In genomic region chr5:73450672-73451217, GRCh38 we compare ENCODE assay signal across 9 cellular contexts. TPM values are rescaled to one million over a fixed set of nuclear protein-coding genes. Genes with fewer than 3 reads are reported as not detected.
DNase-seq lines count a peak whose midpoint lies in the region; ATAC-seq and TF ChIP-seq lines count a peak whose summit lies in the region.
"Had no signal": no experiment of that assay in that cellular context is flagged by ENCODE, and none has a peak within 500 bp of the region (broad histone marks: within the 10 kb centered on the region; RNA-seq: fewer than 3 reads in every experiment).

No MANE protein-coding gene starts in this region.

- H3K9ac ChIP-seq in IMR-90 (ENCODE audit: low read depth, low read length), result peak overlapping the region; percentile 28

- no peak overlapping the region for H2AK9ac ChIP-seq in IMR-90 (replicated peaks; ENCODE audit: low read depth, low read length, poor library complexity)

- POLR2A ChIA-PET in CD4-positive, alpha-beta T cell (lab: Charles Lee), result interaction anchor here (0.9 to 2.0 kb wide), 2 partner anchors 8 to 235 kb away, joined by 3 to 13 read pairs; no protein-coding TSS in a partner anchor
- POLR2A ChIA-PET in IMR-90 (lab: Charles Lee; ENCODE audit: unreplicated experiment), result interaction anchor here (0.7 kb wide), 1 partner anchor 235 kb away, joined by 4 read pairs; no protein-coding TSS in a partner anchor

- intact Hi-C loops in CD4-positive, alpha-beta T cell (cut with DNase I, micrococcal nuclease), result loop anchor here (2.0 to 5.0 kb wide), 8 partner anchors 47 to 493 kb away; partner anchors contain the start of genes BTF3 (in 1 of the 2) and FCHO2 (in 1 of the 2)
- intact Hi-C loops in IMR-90 (cut with micrococcal nuclease), result loop anchor here (1.0 to 10.0 kb wide), 5 partner anchors 152 to 526 kb away; partner anchors contain the start of gene FCHO2
- intact Hi-C loops in dorsolateral prefrontal cortex (cut with DNase I), result loop anchor here in 1 of 2 donors (2.0 to 10.0 kb wide), 2 partner anchors 176 to 234 kb away; no protein-coding TSS in a partner anchor

- CTCF ChIA-PET in CD4-positive, alpha-beta T cell (lab: Charles Lee), result interaction anchor here (0.9 to 1.4 kb wide), 10 partner anchors 9 to 367 kb away, joined by 3 to 12 read pairs (median 4); partner anchors contain the start of gene BTF3
- CTCF ChIA-PET in IMR-90 (lab: Yijun Ruan, JAX), result interaction anchor here (0.6 to 2.2 kb wide), 19 partner anchors 9 to 370 kb away, joined by 3 to 19 read pairs (median 4); no protein-coding TSS in a partner anchor

- H3K27me3 Mint-ChIP-seq in CD4-positive, alpha-beta T cell, result peaks cover 85% of the 10 kb centered on the region
- peaks cover 47 to 68% (median 57%) of the 10 kb centered on the region in 3 donors for H3K27me3 Mint-ChIP-seq in naive B cell

- peak overlapping the region; percentile 66; the same call in 1 of the 2 replicates for H3K56ac ChIP-seq in IMR-90 (ENCODE audit: extremely low read depth, insufficient read depth, low read length)

- TF ChIP-seq CTCF in CD4-positive, alpha-beta T cell (IDR thresholded peaks at IDR 0.05), result no peak
- TF ChIP-seq CTCF in IMR-90 (conservative IDR thresholded peaks at IDR 0.05; ENCODE audit: low read depth, low read length) (0 out of 2 replicates have a peak, but pooled peaks have one; percentile 5), dorsolateral prefrontal cortex (IDR thresholded peaks at IDR 0.05 in 54 of 56, conservative IDR thresholded peaks at IDR 0.05 in 2 of 56; ENCODE audit: low read depth in 1 of 56, partially characterized antibody in 56 of 56) (no peak), gastroesophageal sphincter (IDR thresholded peaks at IDR 0.05) (no peak)

- peak overlapping the region; percentile 28; the same call in 1 of the 2 replicates for H4K91ac ChIP-seq in IMR-90 (ENCODE audit: insufficient read depth, low read depth, low read length)

- no peak for TF ChIP-seq RAD21 in IMR-90 (IDR thresholded peaks at IDR 0.05; ENCODE audit: low read length)

- peak overlapping the region; percentile 53 for H3K4me3 ChIP-seq in IMR-90 (ENCODE audit: insufficient read depth, low read depth, low read length)
- H3K4me3 ChIP-seq in dorsolateral prefrontal cortex, result peak overlapping the region in 34 of 59 donors; percentile 6 to 49 (median 24)
- H3K4me3 ChIP-seq in gastroesophageal sphincter, result peak overlapping the region in 1 of 2 donors; percentile 31

- H3K4me2 ChIP-seq in IMR-90 (ENCODE audit: low read depth, low read length), result peak overlapping the region; percentile 71

- peaks cover 6% of the 10 kb centered on the region for H3K36me3 Mint-ChIP-seq in CD4-positive, alpha-beta T cell (ENCODE audit: low read depth)
- peaks cover 7 to 9% of the 10 kb centered on the region in 2 donors for H3K36me3 Mint-ChIP-seq in naive B cell

- H2BK5ac ChIP-seq in IMR-90 (ENCODE audit: low read depth, low read length, poor library complexity, severe bottlenecking), result no peak overlapping the region

- H4K8ac ChIP-seq in IMR-90 (ENCODE audit: low read depth in 2 of 2, low read length in 2 of 2), result peak overlapping the region in 1 of 2 experiments; percentile 63; a peak in 1 of 4 replicates

- peak overlapping the region; percentile 70 for H2BK120ac ChIP-seq in IMR-90 (ENCODE audit: low read depth, low read length)

- 3% methylated on average over 20 of the region's 26 CpGs; no CpG with 5 or more reads in 1 of the 2 experiments for WGBS in IMR-90 (ENCODE audit: extremely low coverage in 2 of 2, insufficient read length in 1 of 2), 2 experiments
- WGBS in gastroesophageal sphincter (ENCODE audit: low coverage in 1 of 2), 2 donors, result 5 to 8% methylated on average over 5 to 21 of the region's 26 CpGs

- no peak overlapping the region for H2AK5ac ChIP-seq in IMR-90 (ENCODE audit: low read depth, low read length)

- dilution Hi-C loops in IMR-90 (cut with HindIII; ENCODE audit: low sequenced_read_pairs, unreplicated experiment), result no loop called here

- no peak for TF ChIP-seq EP300 in gastroesophageal sphincter (IDR thresholded peaks at IDR 0.05)

- ATAC-seq in CD4-positive, alpha-beta T cell (ENCODE audit: poor library complexity), result no peak
- ATAC-seq in IMR-90 (ENCODE audit: low read depth) (no peak), naive B cell (ENCODE audit: low read depth in 2 of 2) (no peak), HG02763 (IDR thresholded peaks at IDR 0.05; ENCODE audit: unreplicated experiment) (no peak), gastroesophageal sphincter (no peak)

- peak in 1 of 10 experiments; percentile 22 for DNase-seq in CD4-positive, alpha-beta T cell
- DNase-seq in IMR-90 (peak; percentile 52), dorsolateral prefrontal cortex (no peak), naive B cell (no peak), HCEC 1CT (no peak), cerebellar nuclear complex (lab: John Stamatoyannopoulos, UW) (no peak)

- H3K18ac ChIP-seq in IMR-90 (ENCODE audit: low read depth, low read length), result no peak overlapping the region

- no peak overlapping the region for H4K5ac ChIP-seq in IMR-90 (ENCODE audit: low read depth, low read length)

- H3K9me3 Mint-ChIP-seq in CD4-positive, alpha-beta T cell, result peaks cover 2% of the 10 kb centered on the region
- peaks cover 0 to 36% (median 17%) of the 10 kb centered on the region in 7 donors for H3K9me3 Mint-ChIP-seq in naive B cell
- H3K9me3 Mint-ChIP-seq: activated T-helper 17 cell treated with anti-CD3 and anti-CD28 coated beads, Interleukin-2, amount 50 U/mL, for 72 hours had no signal

- H3K9me1 ChIP-seq in IMR-90 (ENCODE audit: insufficient read depth, low read length), result no peaks in the 10 kb centered on the region; the same call in 1 of the 2 replicates

- in situ Hi-C loops in IMR-90 (cut with MboI; ENCODE audit: low sequenced_read_pairs), result no loop called here

- peak overlapping the region; percentile 61 for H3K4me3 Mint-ChIP-seq in CD4-positive, alpha-beta T cell
- H3K4me3 Mint-ChIP-seq in naive B cell, result peak overlapping the region in 4 of 8 donors; percentile 51 to 89 (median 64)
- H3K4me3 Mint-ChIP-seq: activated T-helper 17 cell treated with anti-CD3 and anti-CD28 coated beads, Interleukin-2, amount 50 U/mL, for 72 hours had no signal

- H3K27me3 ChIP-seq in CD4-positive, alpha-beta T cell (ENCODE audit: control insufficient read depth, insufficient read depth, low read length), result peaks cover 78% of the 10 kb centered on the region
- H3K27me3 ChIP-seq in IMR-90 (ENCODE audit: control insufficient read depth, insufficient read depth, low read length) (peaks cover 8% of the 10 kb centered on the region), dorsolateral prefrontal cortex (peaks cover 6 to 96% (median 76%) of the 10 kb centered on the region in 45 donors), gastroesophageal sphincter (peaks cover 94% of the 10 kb centered on the region)

- peak overlapping the region; percentile 18; the same call in 1 of the 3 replicates for H2BK15ac ChIP-seq in IMR-90 (ENCODE audit: low read depth, low read length)

- H3K27ac ChIP-seq in CD4-positive, alpha-beta T cell (ENCODE audit: low read depth, low read length), result no peak overlapping the region
- H3K27ac ChIP-seq in IMR-90 (ENCODE audit: insufficient read depth, low read length) (peak overlapping the region; percentile 27; the same call in 1 of the 2 replicates), dorsolateral prefrontal cortex (no peak overlapping the region), gastroesophageal sphincter (no peak overlapping the region)

- 0 out of 2 replicates have a peak, but pooled peaks cover 6% of the 10 kb centered on the region for H4K20me1 ChIP-seq in IMR-90 (ENCODE audit: insufficient read depth, low read length)

- H2AFZ ChIP-seq in IMR-90 (replicated peaks; ENCODE audit: low read length, poor library complexity), result peak overlapping the region; percentile 72

- BruUV-seq in IMR-90 (replicated peaks; lab: Mats Ljungman, UMichigan), result no TSS peak

- peak overlapping the region; percentile 44; the same call in 1 of the 2 replicates for H3K4ac ChIP-seq in IMR-90 (ENCODE audit: low read depth, low read length)

- H3K4me1 Mint-ChIP-seq in CD4-positive, alpha-beta T cell (ENCODE audit: low read depth), result peaks cover 13% of the 10 kb centered on the region
- peaks cover 11 to 17% (median 17%) of the 10 kb centered on the region in 3 donors for H3K4me1 Mint-ChIP-seq in naive B cell
- H3K4me1 Mint-ChIP-seq: activated T-helper 17 cell treated with anti-CD3 and anti-CD28 coated beads, Interleukin-2, amount 50 U/mL, for 72 hours had no signal

- H3K36me3 ChIP-seq in IMR-90 (ENCODE audit: control insufficient read depth, insufficient read depth, low read length) (0 out of 2 replicates have a peak, but pooled peaks cover 3% of the 10 kb centered on the region), gastroesophageal sphincter (no peaks in the 10 kb centered on the region)

- H3K4me1 ChIP-seq in IMR-90 (ENCODE audit: control insufficient read depth, insufficient read depth, low read length) (no peaks in the 10 kb centered on the region; the same call in 1 of the 2 replicates), gastroesophageal sphincter (peaks cover 0 to 41% (median 16%) of the 10 kb centered on the region in 3 donors)

- TF ChIP-seq POLR2A in IMR-90 (IDR thresholded peaks at IDR 0.05; ENCODE audit: low read depth, low read length) (no peak), gastroesophageal sphincter (IDR thresholded peaks at IDR 0.05) (no peak)

- peaks cover 0 to 8% of the 10 kb centered on the region in 2 experiments; a peak in 2 of 4 replicates for H3K79me1 ChIP-seq in IMR-90 (ENCODE audit: low read depth in 1 of 2, low read length in 2 of 2)

- peak overlapping the region; percentile 55; the same call in 1 of the 2 replicates for H2BK20ac ChIP-seq in IMR-90 (ENCODE audit: low read depth, low read length)

- H3K23ac ChIP-seq in IMR-90 (ENCODE audit: low read depth, low read length), result peak overlapping the region; percentile 7

- H3K27ac Mint-ChIP-seq in CD4-positive, alpha-beta T cell, result no peak overlapping the region
- peak overlapping the region in 5 of 6 donors; percentile 51 to 96 (median 83) for H3K27ac Mint-ChIP-seq in naive B cell
- H3K27ac Mint-ChIP-seq: activated T-helper 17 cell treated with anti-CD3 and anti-CD28 coated beads, Interleukin-2, amount 50 U/mL, for 72 hours had no signal

- no peak overlapping the region; the same call in none of the 2 replicates for H3K14ac ChIP-seq in IMR-90 (replicated peaks; ENCODE audit: low read depth, low read length)

- peaks cover 5% of the 10 kb centered on the region for H3K9me3 ChIP-seq in CD4-positive, alpha-beta T cell (ENCODE audit: control insufficient read depth, low read length)
- no peaks in the 10 kb centered on the region for H3K9me3 ChIP-seq in IMR-90 (ENCODE audit: control insufficient read depth, insufficient read depth, low read length)
- H3K9me3 ChIP-seq in gastroesophageal sphincter, result no peaks in the 10 kb centered on the region

RNA-seq across cellular contexts. Expression of gene FOXD1, which starts 2.2 kb away (rescaled TPM):
- total RNA-seq in CD4-positive, alpha-beta T cell, result not detected
- 3.2 and 6.4 TPM in 2 replicates for total RNA-seq in IMR-90 (2012; rRNA removed)
- 23.1 and 28.3 TPM in 2 replicates for polyA plus RNA-seq in IMR-90 (2012; rRNA removed)
- 13.8 and 28.3 TPM in 2 replicates for polyA plus RNA-seq in IMR-90 (2012; cell fraction: cytosol; rRNA removed)
- polyA plus RNA-seq in IMR-90 (2012; cell fraction: nucleus; rRNA removed; ENCODE audit: low replicate concordance), result 16.9 and 18.6 TPM in 2 replicates
- 10 to 100 TPM in 1 of 120 experiments, 1 to 10 TPM in 110, under 1 TPM in 9; 0.46 to 10.1 (median 2.2) TPM for total RNA-seq in dorsolateral prefrontal cortex
- polyA plus RNA-seq in naive B cell (ENCODE audit: low read depth in 6 of 6), result not detected
- 10 to 100 TPM in 1 of 4 donors, 1 to 10 TPM in 2, not detected in 1; 2.4 to 13.9 (median 9.6) TPM for total RNA-seq in gastroesophageal sphincter

RNA-seq across cellular contexts. Expression of gene BTF3, which starts 47.5 kb away (rescaled TPM):
- 100 to 1,000 TPM; 756 to 769 TPM for total RNA-seq in CD4-positive, alpha-beta T cell
- total RNA-seq in IMR-90 (2012; rRNA removed) (211 and 225 TPM in 2 replicates), dorsolateral prefrontal cortex (100 to 1,000 TPM; 164 to 273 (median 215) TPM), gastroesophageal sphincter (100 to 1,000 TPM; 423 to 586 (median 532) TPM)
- polyA plus RNA-seq in IMR-90 (2012; rRNA removed) (410 and 443 TPM in 2 replicates), naive B cell (ENCODE audit: low read depth in 6 of 6) (100 to 1,000 TPM; 610 to 801 (median 671) TPM)
- polyA plus RNA-seq in IMR-90 (2012; cell fraction: cytosol; rRNA removed), result 226 and 424 TPM in 2 replicates
- polyA plus RNA-seq in IMR-90 (2012; cell fraction: nucleus; rRNA removed; ENCODE audit: low replicate concordance), result 47.3 and 183 TPM in 2 replicates
